26 cellular contexts compared by ENCODE assay signal in genomic region chr10:33521062-33521461, GRCh38.
DNase-seq lines count a peak whose midpoint lies in the region; ATAC-seq, FAIRE-seq and TF ChIP-seq lines count a peak whose summit lies in the region.
"Had no signal": no experiment of that assay in that cellular context is flagged by ENCODE, and none has a peak within 500 bp of the region (broad histone marks: within the 10 kb centered on the region; RNA-seq: fewer than 3 reads in every experiment).

No MANE protein-coding gene starts in this region.

- H3K4me3 Mint-ChIP-seq in MCF 10A (ENCODE audit: unreplicated experiment) = no peak overlapping the region
- H3K4me3 Mint-ChIP-seq in astrocyte (ENCODE audit: unreplicated experiment) = no peak overlapping the region
- no peak overlapping the region for H3K4me3 Mint-ChIP-seq in osteocyte (ENCODE audit: unreplicated experiment)
- H3K4me3 Mint-ChIP-seq: activated naive CD8-positive, alpha-beta T cell treated with anti-CD3 and anti-CD28 coated beads, Interleukin-2, amount 50 U/mL, for 24 hours; stimulated activated effector memory CD8-positive, alpha-beta T cell treated with anti-CD3 and anti-CD28 coated beads, Interleukin-12 subunit alpha, Interleukin-12 subunit beta, amount 100 ng/mL, for 72 hours; T-helper 17 cell; WTC11 had no signal

- no peak overlapping the region for H3K27ac ChIP-seq in astrocyte (ENCODE audit: low read depth, low read length)
- H3K27ac ChIP-seq: 22Rv1; BLaER1 treated with 17β-estradiol and CSF1 and Interleukin-3, amounts not matched to agents 10 nM and 100 nM; breast epithelium; PC-9; SJCRH30 had no signal

- POLR2A ChIA-PET in MCF 10A (lab: Yijun Ruan, JAX) = no interaction called here

- no peaks in the 10 kb centered on the region for H3K9me3 ChIP-seq in astrocyte (ENCODE audit: insufficient read depth, low read depth, low read length)
- H3K9me3 ChIP-seq: breast epithelium, MG63, SJCRH30 had no signal

- H3K4me3 ChIP-seq in astrocyte (ENCODE audit: insufficient read depth, low read depth, low read length) = no peak overlapping the region
- H3K4me3 ChIP-seq: BLaER1 treated with 17β-estradiol and CSF1 and Interleukin-3, amounts not matched to agents 10 nM and 100 nM; breast epithelium; MG63; PC-9; SJCRH30 had no signal

- no peak overlapping the region for H3K4me2 ChIP-seq in astrocyte (ENCODE audit: low read length)
- H3K4me2 ChIP-seq: BLaER1 treated with 17β-estradiol and CSF1 and Interleukin-3, amounts not matched to agents 10 nM and 100 nM; PC-9 had no signal

- no peaks in the 10 kb centered on the region for H3K36me3 ChIP-seq in astrocyte (ENCODE audit: insufficient read depth, low read length)
- H3K36me3 ChIP-seq: BLaER1 treated with 17β-estradiol and CSF1 and Interleukin-3, amounts not matched to agents 10 nM and 100 nM; breast epithelium; MG63; SJCRH30 had no signal

- in situ Hi-C loops in T47D (cut with HindIII; ENCODE audit: low pct_unique_long_range_greater_than_20kb, low sequenced_read_pairs) = no loop called here

- no peak for FAIRE-seq in astrocyte (lab: Jason Lieb, UNC)
- FAIRE-seq: keratinocyte had no signal

- H3K27ac Mint-ChIP-seq in MCF 10A (ENCODE audit: low read depth, unreplicated experiment) (no peak overlapping the region), astrocyte (ENCODE audit: unreplicated experiment) (no peak overlapping the region), osteocyte (ENCODE audit: unreplicated experiment) (no peak overlapping the region)
- H3K27ac Mint-ChIP-seq: activated naive CD8-positive, alpha-beta T cell treated with anti-CD3 and anti-CD28 coated beads, Interleukin-2, amount 50 U/mL, for 24 hours; stimulated activated effector memory CD8-positive, alpha-beta T cell treated with anti-CD3 and anti-CD28 coated beads, Interleukin-12 subunit alpha, Interleukin-12 subunit beta, amount 100 ng/mL, for 72 hours; T-helper 17 cell; WTC11 had no signal

- H3K9me3 Mint-ChIP-seq in MCF 10A (ENCODE audit: unreplicated experiment) (no peaks in the 10 kb centered on the region), astrocyte (ENCODE audit: unreplicated experiment) (peaks cover 5% of the 10 kb centered on the region), osteocyte (ENCODE audit: unreplicated experiment) (no peaks in the 10 kb centered on the region)
- H3K9me3 Mint-ChIP-seq: activated naive CD8-positive, alpha-beta T cell treated with anti-CD3 and anti-CD28 coated beads, Interleukin-2, amount 50 U/mL, for 24 hours; stimulated activated effector memory CD8-positive, alpha-beta T cell treated with anti-CD3 and anti-CD28 coated beads, Interleukin-12 subunit alpha, Interleukin-12 subunit beta, amount 100 ng/mL, for 72 hours; WTC11 had no signal

- no peak overlapping the region for H3K9ac ChIP-seq in astrocyte (ENCODE audit: low read length)
- H3K9ac ChIP-seq: BLaER1 treated with 17β-estradiol and CSF1 and Interleukin-3, amounts not matched to agents 10 nM and 100 nM had no signal

- H3K27me3 ChIP-seq in astrocyte (ENCODE audit: insufficient read depth, low read length) = no peaks in the 10 kb centered on the region
- H3K27me3 ChIP-seq: BLaER1 treated with 17β-estradiol and CSF1 and Interleukin-3, amounts not matched to agents 10 nM and 100 nM; breast epithelium; SJCRH30 had no signal

- TF ChIP-seq CTCF in MCF 10A (IDR thresholded peaks at IDR 0.05; ENCODE audit: unreplicated experiment) (no peak), astrocyte (IDR thresholded peaks at IDR 0.05; ENCODE audit: insufficient read depth, low read depth, low read length) (no peak), osteocyte (IDR thresholded peaks at IDR 0.05) (no peak)

- no peak for ATAC-seq in HG02610 (IDR thresholded peaks at IDR 0.05; ENCODE audit: unreplicated experiment)
- ATAC-seq: activated naive CD8-positive, alpha-beta T cell treated with anti-CD3 and anti-CD28 coated beads, Interleukin-2, amount 50 U/mL, for 24 hours; sciatic nerve; stimulated activated effector memory CD8-positive, alpha-beta T cell treated with anti-CD3 and anti-CD28 coated beads, Interleukin-12 subunit alpha, Interleukin-12 subunit beta, amount 100 ng/mL, for 72 hours; T-helper 17 cell; WTC11 had no signal

- no peak overlapping the region for H2AFZ ChIP-seq in astrocyte (ENCODE audit: low read depth, low read length)
- H2AFZ ChIP-seq: PC-9 had no signal

- H3K4me1 Mint-ChIP-seq in MCF 10A (ENCODE audit: insufficient read depth, unreplicated experiment) = no peaks in the 10 kb centered on the region
- H3K4me1 Mint-ChIP-seq in astrocyte (ENCODE audit: low read depth, unreplicated experiment) = peaks cover 18% of the 10 kb centered on the region
- no peaks in the 10 kb centered on the region for H3K4me1 Mint-ChIP-seq in osteocyte (ENCODE audit: unreplicated experiment)
- H3K4me1 Mint-ChIP-seq: activated naive CD8-positive, alpha-beta T cell treated with anti-CD3 and anti-CD28 coated beads, Interleukin-2, amount 50 U/mL, for 24 hours; stimulated activated effector memory CD8-positive, alpha-beta T cell treated with anti-CD3 and anti-CD28 coated beads, Interleukin-12 subunit alpha, Interleukin-12 subunit beta, amount 100 ng/mL, for 72 hours; T-helper 17 cell had no signal

- H3K36me3 Mint-ChIP-seq in MCF 10A (ENCODE audit: insufficient read depth, unreplicated experiment) (no peaks in the 10 kb centered on the region), astrocyte (ENCODE audit: low read depth, unreplicated experiment) (no peaks in the 10 kb centered on the region), osteocyte (ENCODE audit: unreplicated experiment) (no peaks in the 10 kb centered on the region)
- H3K36me3 Mint-ChIP-seq: stimulated activated effector memory CD8-positive, alpha-beta T cell treated with anti-CD3 and anti-CD28 coated beads, Interleukin-12 subunit alpha, Interleukin-12 subunit beta, amount 100 ng/mL, for 72 hours had no signal

- H3K27me3 Mint-ChIP-seq in MCF 10A (ENCODE audit: insufficient read depth, unreplicated experiment) = no peaks in the 10 kb centered on the region
- peaks cover 12% of the 10 kb centered on the region for H3K27me3 Mint-ChIP-seq in astrocyte (ENCODE audit: low read depth, unreplicated experiment)
- H3K27me3 Mint-ChIP-seq in osteocyte (ENCODE audit: unreplicated experiment) = peaks cover 36% of the 10 kb centered on the region

- intact Hi-C loops in MCF 10A (cut with micrococcal nuclease) = no loop called here

- no TSS peak for BruUV-seq in MCF 10A (replicated peaks; lab: Mats Ljungman, UMichigan)

- no peaks in the 10 kb centered on the region for H3K4me1 ChIP-seq in astrocyte (ENCODE audit: insufficient read depth, low read length)
- H3K4me1 ChIP-seq: breast epithelium, SJCRH30 had no signal

- DNase-seq in T47D (ENCODE audit: low read depth in 1 of 2, low spot score in 1 of 2) (peak; percentile 7 to 21), MCF 10A (ENCODE audit: unreplicated experiment) (no peak), astrocyte (ENCODE audit: low read depth) (peak; percentile 34), myocyte (ENCODE audit: low read depth) (peak; percentile 21), osteocyte (ENCODE audit: extremely low spot score, unreplicated experiment) (no peak), NCI-H1694 treated with DMSO at 0.1 percent for 48 hours (lab: John Stamatoyannopoulos, UW) (no peak), NCI-H510A treated with DMSO at 0.1 percent for 48 hours (lab: John Stamatoyannopoulos, UW) (no peak)
- DNase-seq: activated CD4-positive, alpha-beta T cell treated with anti-CD3 and anti-CD28 coated beads, Interleukin-2, amount 50 U/mL, for 4 hours; activated effector memory CD4-positive, alpha-beta T cell treated with anti-CD3 and anti-CD28 coated beads, Interleukin-2, amount 50 U/mL, for 16 hours; activated naive CD8-positive, alpha-beta T cell treated with anti-CD3 and anti-CD28 coated beads, Interleukin-2, amount 50 U/mL, for 24 hours; hippocampal formation; IMR-90; MG63; NCI-H2227 treated with DMSO at 0.1 percent for 48 hours; occipital lobe; PC-9; SJCRH30; T-helper 17 cell had no signal

- CTCF ChIA-PET in MCF 10A (lab: Yijun Ruan, JAX) = no interaction called here

- H3K79me2 ChIP-seq in astrocyte (ENCODE audit: insufficient read depth, low read length) = no peaks in the 10 kb centered on the region

- H4K20me1 ChIP-seq in astrocyte (ENCODE audit: insufficient read depth, low read length) = no peaks in the 10 kb centered on the region
- H4K20me1 ChIP-seq: BLaER1 treated with 17β-estradiol and CSF1 and Interleukin-3, amounts not matched to agents 10 nM and 100 nM had no signal

Comparison
In these comparisons a context has a peak if more than half of its experiments do, and no peak if none do; other contexts are left out.
1. DNase-seq: peak in T47D (2 of 2), astrocyte (single experiment) and myocyte (single experiment); none in MCF 10A (single experiment), osteocyte (single experiment), NCI-H1694 treated with DMSO at 0.1 percent for 48 hours (single experiment) and NCI-H510A treated with DMSO at 0.1 percent for 48 hours (single experiment).